24 cellular contexts compared by ENCODE assay signal in genomic region chr7:148234715-148235114, GRCh38.
"Had no signal": no experiment of that assay in that cellular context is flagged by ENCODE, and none has a peak within 500 bp of the region (broad histone marks: within the 10 kb centered on the region; RNA-seq: fewer than 3 reads in every experiment).

No MANE protein-coding gene starts in this region.

- ATAC-seq: natural killer cell; psoas muscle; right cardiac atrium; right lobe of liver; stimulated activated memory B cell treated with anti-CD40 and anti-IgM and Interleukin-4, amounts not matched to agents 10 μg/mL and 1 μg/mL and 100 μg/mL, for 72 hours; stimulated activated naive CD8-positive, alpha-beta T cell treated with anti-CD3 and anti-CD28 coated beads, Interleukin-15, amount 100 ng/mL, for 72 hours; stimulated activated naive CD8-positive, alpha-beta T cell treated with anti-CD3 and anti-CD28 coated beads, Interleukin-15, Interleukin-2, amounts not matched to agents 100 U/mL and 50 U/mL, for 24 hours had no signal

- H3K4me3 Mint-ChIP-seq: natural killer cell; nephron; neural progenitor cell; stimulated activated memory B cell treated with anti-CD40 and anti-IgM and Interleukin-4, amounts not matched to agents 10 μg/mL and 1 μg/mL and 100 μg/mL, for 72 hours; stimulated activated naive CD8-positive, alpha-beta T cell treated with anti-CD3 and anti-CD28 coated beads, Interleukin-15, amount 100 ng/mL, for 72 hours had no signal

- H3K9me3 Mint-ChIP-seq: natural killer cell; nephron; stimulated activated memory B cell treated with anti-CD40 and anti-IgM and Interleukin-4, amounts not matched to agents 10 μg/mL and 1 μg/mL and 100 μg/mL, for 72 hours; stimulated activated naive CD8-positive, alpha-beta T cell treated with anti-CD3 and anti-CD28 coated beads, Interleukin-15, amount 100 ng/mL, for 72 hours had no signal

- DNase-seq: natural killer cell; occipital lobe; ovary; posterior cingulate gyrus; psoas muscle; right cardiac atrium; right lobe of liver; sigmoid colon; small intestine; stimulated activated CD4-positive, alpha-beta T cell treated with anti-CD3 and anti-CD28 coated beads, Interleukin-15, amount 100 ng/mL, for 24 hours; stimulated activated CD4-positive, alpha-beta T cell treated with anti-CD3 and anti-CD28 coated beads, Interleukin-2, amount 100 ng/mL, for 24 hours; stimulated activated CD4-positive, alpha-beta T cell treated with anti-CD3 and anti-CD28 coated beads, Interleukin-2, amount 100 ng/mL, for 48 hours; stimulated activated CD4-positive, alpha-beta T cell treated with anti-CD3 and anti-CD28 coated beads, Interleukin-4, amount 100 ng/mL, for 24 hours; stimulated activated naive CD4-positive, alpha-beta T cell; stimulated activated naive CD8-positive, alpha-beta T cell treated with anti-CD3 and anti-CD28 coated beads, Interleukin-15, amount 100 ng/mL, for 72 hours; stimulated activated naive CD8-positive, alpha-beta T cell treated with anti-CD3 and anti-CD28 coated beads, Interleukin-15, Interleukin-2, amounts not matched to agents 100 U/mL and 50 U/mL, for 24 hours; substantia nigra; thyroid gland; trophoblast cell; upper lobe of left lung had no signal

- H3K4me1 Mint-ChIP-seq: natural killer cell; stimulated activated memory B cell treated with anti-CD40 and anti-IgM and Interleukin-4, amounts not matched to agents 10 μg/mL and 1 μg/mL and 100 μg/mL, for 72 hours; stimulated activated naive CD8-positive, alpha-beta T cell treated with anti-CD3 and anti-CD28 coated beads, Interleukin-15, amount 100 ng/mL, for 72 hours had no signal

- H3K27ac Mint-ChIP-seq: natural killer cell; nephron; neural progenitor cell; progenitor cell of endocrine pancreas; stimulated activated memory B cell treated with anti-CD40 and anti-IgM and Interleukin-4, amounts not matched to agents 10 μg/mL and 1 μg/mL and 100 μg/mL, for 72 hours; stimulated activated naive CD8-positive, alpha-beta T cell treated with anti-CD3 and anti-CD28 coated beads, Interleukin-15, amount 100 ng/mL, for 72 hours had no signal

- H3K36me3 Mint-ChIP-seq: natural killer cell; neural progenitor cell; stimulated activated memory B cell treated with anti-CD40 and anti-IgM and Interleukin-4, amounts not matched to agents 10 μg/mL and 1 μg/mL and 100 μg/mL, for 72 hours had no signal
